ENCODE assay signal across 11 cellular contexts in genomic region chr1:54253480-54253879, GRCh38. TPM values are rescaled to one million over a fixed set of nuclear protein-coding genes. Genes with fewer than 3 reads are reported as not detected.
A peak's percentile ranks its signal among the peaks of the same experiment; 100 is the strongest.
DNase-seq lines count a peak whose midpoint lies in the region; ATAC-seq, FAIRE-seq and TF ChIP-seq lines count a peak whose summit lies in the region.
"Had no signal": no experiment of that assay in that cellular context is flagged by ENCODE, and none has a peak within 500 bp of the region (broad histone marks: within the 10 kb centered on the region; RNA-seq: fewer than 3 reads in every experiment).

No MANE protein-coding gene starts in this region.

- BruUV-seq in endothelial cell of umbilical vein (replicated peaks; lab: Mats Ljungman, UMichigan) = no TSS peak

- H3K27ac Mint-ChIP-seq in osteocyte (ENCODE audit: unreplicated experiment) = peak overlapping the region; percentile 80
- no peak overlapping the region for H3K27ac Mint-ChIP-seq in CD14-positive monocyte

- H3K9me1 ChIP-seq in endothelial cell of umbilical vein (replicated peaks; ENCODE audit: control insufficient read depth, extremely low read depth, insufficient read depth, low read length) = no peaks in the 10 kb centered on the region

- peaks cover 10% of the 10 kb centered on the region for H3K36me3 Mint-ChIP-seq in osteocyte (ENCODE audit: unreplicated experiment)
- H3K36me3 Mint-ChIP-seq in CD14-positive monocyte = peaks cover 16 to 27% of the 10 kb centered on the region in 2 donors

- H3K27me3 ChIP-seq in endothelial cell of umbilical vein (ENCODE audit: control insufficient read depth in 2 of 2, insufficient read depth in 2 of 2, low read length in 2 of 2) = no peaks in the 10 kb centered on the region

- H3K4me3 Mint-ChIP-seq in osteocyte (ENCODE audit: unreplicated experiment) (no peak overlapping the region), CD14-positive monocyte (no peak overlapping the region)
- H3K4me3 Mint-ChIP-seq: memory B cell had no signal

- peak overlapping the region; percentile 75 for H3K27ac ChIP-seq in RWPE1
- H3K27ac ChIP-seq in endothelial cell of umbilical vein (ENCODE audit: insufficient read depth, low read depth, low read length) = peak overlapping the region; percentile 76

- peak overlapping the region; percentile 24 for H3K9ac ChIP-seq in endothelial cell of umbilical vein (replicated peaks; ENCODE audit: extremely low read depth, insufficient read depth, low read length)

- ATAC-seq in GM19467 (IDR thresholded peaks at IDR 0.05; ENCODE audit: unreplicated experiment) = no peak

- H2AFZ ChIP-seq in endothelial cell of umbilical vein (ENCODE audit: low read depth, low read length) = no peak overlapping the region

- H3K4me3 ChIP-seq in endothelial cell of umbilical vein (replicated peaks in 1 of 3; ENCODE audit: insufficient read depth in 1 of 3, low read depth in 1 of 3, low read length in 3 of 3) = no peak overlapping the region

- TF ChIP-seq CTCF in RWPE1 (conservative IDR thresholded peaks at IDR 0.05; ENCODE audit: low read depth) (no peak), endothelial cell of umbilical vein (IDR thresholded peaks at IDR 0.05; ENCODE audit: extremely low read depth in 1 of 2, insufficient read depth in 1 of 2, low read depth in 1 of 2, low read length in 2 of 2) (no peak), osteocyte (IDR thresholded peaks at IDR 0.05) (no peak), CD14-positive monocyte (IDR thresholded peaks at IDR 0.05) (no peak)

- CTCF ChIA-PET in RWPE1 (lab: Yijun Ruan, JAX) = interaction anchor here (0.6 to 1.1 kb wide), 3 partner anchors 26 to 82 kb away, joined by 3 to 5 read pairs (median 3); no protein-coding TSS in a partner anchor
- CTCF ChIA-PET in endothelial cell of umbilical vein (lab: Charles Lee) = interaction anchor here (0.6 to 1.7 kb wide), 11 partner anchors 9 to 327 kb away, joined by 3 to 8 read pairs (median 4); no protein-coding TSS in a partner anchor

- no peak for TF ChIP-seq POLR2A in endothelial cell of umbilical vein (IDR thresholded peaks at IDR 0.05; ENCODE audit: low read depth, low read length)

- H3K9me3 Mint-ChIP-seq in osteocyte (ENCODE audit: unreplicated experiment) (no peaks in the 10 kb centered on the region), CD14-positive monocyte (peaks cover 0 to 2% (median 0%) of the 10 kb centered on the region in 7 donors)
- H3K9me3 Mint-ChIP-seq: memory B cell had no signal

- peaks cover 0 to 7% of the 10 kb centered on the region in 2 experiments for H3K36me3 ChIP-seq in endothelial cell of umbilical vein (ENCODE audit: control insufficient read depth in 2 of 2, extremely low read depth in 1 of 2, insufficient read depth in 2 of 2, low read length in 2 of 2)

- no peak overlapping the region for H3K4me2 ChIP-seq in endothelial cell of umbilical vein (ENCODE audit: insufficient read depth, low read length)

- POLR2A ChIA-PET in RWPE1 (lab: Yijun Ruan, JAX; ENCODE audit: low non-redundant PET) = no interaction called here
- POLR2A ChIA-PET in endothelial cell of umbilical vein (lab: Charles Lee) = no interaction called here

- H3K27me3 Mint-ChIP-seq in osteocyte (ENCODE audit: unreplicated experiment) = no peaks in the 10 kb centered on the region
- H3K27me3 Mint-ChIP-seq in CD14-positive monocyte (ENCODE audit: low read depth in 3 of 3) = peaks cover 0 to 6% (median 4%) of the 10 kb centered on the region in 3 donors
- H3K27me3 Mint-ChIP-seq: memory B cell had no signal

- peak; percentile 91 for FAIRE-seq in endothelial cell of umbilical vein (lab: Jason Lieb, UNC)

- H3K4me1 Mint-ChIP-seq in osteocyte (ENCODE audit: unreplicated experiment) (peaks cover 54% of the 10 kb centered on the region), CD14-positive monocyte (peaks cover 15% of the 10 kb centered on the region)
- H3K4me1 Mint-ChIP-seq: memory B cell had no signal

- intact Hi-C loops in endothelial cell of umbilical vein (cut with micrococcal nuclease) (no loop called here), CD14-positive monocyte (cut with micrococcal nuclease) (no loop called here)

- peak; percentile 80 for DNase-seq in GM04504 (ENCODE audit: low read depth)
- DNase-seq in RWPE1 (ENCODE audit: low spot score) = peak; percentile 93
- DNase-seq in endothelial cell of umbilical vein (ENCODE audit: low read depth, low spot score) = peak; percentile 48
- no peak for DNase-seq in osteocyte (ENCODE audit: extremely low spot score, unreplicated experiment)
- no peak for DNase-seq in CD14-positive monocyte (ENCODE audit: low spot score)
- no peak for DNase-seq in NCI-H2029 treated with DMSO at 0.1 percent for 48 hours (lab: John Stamatoyannopoulos, UW)
- no peak for DNase-seq in GF-D8 (lab: John Stamatoyannopoulos, UW)
- DNase-seq: MM.1S; stimulated activated CD4-positive, alpha-beta T cell treated with anti-CD3 and anti-CD28 coated beads, Interleukin-4, amount 100 ng/mL, for 1 hour had no signal

- no peaks in the 10 kb centered on the region for H3K79me2 ChIP-seq in endothelial cell of umbilical vein (ENCODE audit: control insufficient read depth, insufficient read depth, low read length)

- H3K9me3 ChIP-seq in endothelial cell of umbilical vein (replicated peaks; ENCODE audit: control insufficient read depth, insufficient read depth, low read length) = no peaks in the 10 kb centered on the region

- H4K20me1 ChIP-seq in endothelial cell of umbilical vein (replicated peaks; ENCODE audit: control insufficient read depth, extremely low read depth, insufficient read depth, low read length) = no peaks in the 10 kb centered on the region

- dilution Hi-C loops in endothelial cell of umbilical vein (cut with MboI; ENCODE audit: extremely low pct_ligation_motif_present, low sequenced_read_pairs) = no loop called here

- H3K4me1 ChIP-seq in endothelial cell of umbilical vein (ENCODE audit: control insufficient read depth, extremely low read depth, insufficient read depth, low read length) = peaks cover 20% of the 10 kb centered on the region

TF ChIP-seq in endothelial cell of umbilical vein, 7 proteins besides CTCF, POLR2A, EP300 and RAD21:
- TF ChIP-seq FOS (IDR thresholded peaks at IDR 0.05; ENCODE audit: borderline replicate concordance, insufficient read depth, low read length) (peak; percentile 64), MAX (IDR thresholded peaks at IDR 0.05; ENCODE audit: insufficient read depth, insufficient read length) (no peak)

RNA-seq across cellular contexts. Expression of gene MRPL37, which starts 53.5 kb away (rescaled TPM):
- 109 TPM in 2 replicates for total RNA-seq in endothelial cell of umbilical vein
- 35.4 and 45.0 TPM in 2 replicates for polyA plus RNA-seq in endothelial cell of umbilical vein
- polyA plus RNA-seq in endothelial cell of umbilical vein (2011; cell fraction: cytosol; rRNA removed) = 33.5 and 43.8 TPM in 2 replicates
- polyA plus RNA-seq in endothelial cell of umbilical vein (2011; cell fraction: nucleus; rRNA removed) = 16.9 and 21.4 TPM in 2 replicates
- polyA plus RNA-seq in endothelial cell of umbilical vein (2012) = 105 and 129 TPM in 2 replicates
- 23.6 and 28.8 TPM in 2 replicates for polyA minus RNA-seq in endothelial cell of umbilical vein
- 28.7 TPM for polyA minus RNA-seq in endothelial cell of umbilical vein (2011; cell fraction: cytosol; rRNA and poly(A)+ RNA removed)
- 9.7 and 10.9 TPM in 2 replicates for polyA minus RNA-seq in endothelial cell of umbilical vein (2011; cell fraction: nucleus; rRNA and poly(A)+ RNA removed)
- total RNA-seq in osteocyte = 73.7 and 78.2 TPM in 2 replicates
- polyA plus RNA-seq in CD14-positive monocyte = 10 to 100 TPM; 42.5 to 47.8 TPM

RNA-seq across cellular contexts. Expression of gene CYB5RL, which starts 53.6 kb away (rescaled TPM):
- 8.6 and 9.6 TPM in 2 replicates for total RNA-seq in endothelial cell of umbilical vein
- polyA plus RNA-seq in endothelial cell of umbilical vein = 5.8 and 5.9 TPM in 2 replicates
- 5.2 TPM in 2 replicates for polyA plus RNA-seq in endothelial cell of umbilical vein (2011; cell fraction: cytosol; rRNA removed)
- polyA plus RNA-seq in endothelial cell of umbilical vein (2011; cell fraction: nucleus; rRNA removed) = 9.7 and 11.0 TPM in 2 replicates
- polyA plus RNA-seq in endothelial cell of umbilical vein (2012) = 3.0 and 3.8 TPM in 2 replicates
- 5.7 and 11.0 TPM in 2 replicates for polyA minus RNA-seq in endothelial cell of umbilical vein
- 3.0 TPM for polyA minus RNA-seq in endothelial cell of umbilical vein (2011; cell fraction: cytosol; rRNA and poly(A)+ RNA removed)
- polyA minus RNA-seq in endothelial cell of umbilical vein (2011; cell fraction: nucleus; rRNA and poly(A)+ RNA removed) = 3.6 and 6.2 TPM in 2 replicates
- 10.7 and 12.4 TPM in 2 replicates for total RNA-seq in osteocyte
- 1 to 10 TPM in 1 of 2 donors, under 1 TPM in 1; 0.76 to 1.5 TPM for polyA plus RNA-seq in CD14-positive monocyte

Comparison
In these comparisons a context has a peak if more than half of its experiments do, and no peak if none do; other contexts are left out.
1. DNase-seq: peak in GM04504 (single experiment), RWPE1 (single experiment) and endothelial cell of umbilical vein (single experiment); none in osteocyte (single experiment), CD14-positive monocyte (single experiment), NCI-H2029 treated with DMSO at 0.1 percent for 48 hours (single experiment) and GF-D8 (single experiment).